In genomic region chr6:165577556-165577955, GRCh38 we compare ENCODE assay signal across 22 cellular contexts.
"Had no signal": no experiment of that assay in that cellular context is flagged by ENCODE, and none has a peak within 500 bp of the region (broad histone marks: within the 10 kb centered on the region; RNA-seq: fewer than 3 reads in every experiment).

No MANE protein-coding gene starts in this region.

- H3K4me1 ChIP-seq: foreskin keratinocyte, left lung, lower lobe of right lung had no signal

- ATAC-seq: foreskin keratinocyte, gastroesophageal sphincter, heart left ventricle, left cardiac atrium, left lung, left ventricle myocardium superior had no signal

- H3K4me3 ChIP-seq: coronary artery, dorsolateral prefrontal cortex, esophagus muscularis mucosa, gastroesophageal sphincter, heart left ventricle, hepatocyte, left lung, lower lobe of right lung had no signal

- H2AFZ ChIP-seq: hepatocyte had no signal

- DNase-seq: dermis blood vessel endothelial cell; dorsolateral prefrontal cortex; effector CD4-positive, alpha-beta T cell; effector memory CD4-positive, alpha-beta T cell; foreskin keratinocyte; hypothalamus; immature natural killer cell; islet precursor cell; left cardiac atrium; left ventricle myocardium superior; lower lobe of right lung; mesendoderm; midbrain had no signal

- H3K4me2 ChIP-seq: hepatocyte had no signal

- H3K27me3 ChIP-seq: dorsolateral prefrontal cortex, esophagus muscularis mucosa, foreskin keratinocyte, gastroesophageal sphincter, heart left ventricle, hepatocyte, left lung had no signal

- FAIRE-seq: colon, endothelial cell of umbilical vein, frontal cortex had no signal

- H3K9me3 ChIP-seq: esophagus muscularis mucosa, gastroesophageal sphincter, heart left ventricle, lower lobe of right lung had no signal

- H3K36me3 ChIP-seq: esophagus muscularis mucosa, gastroesophageal sphincter, heart left ventricle, left lung, lower lobe of right lung had no signal

- H3K27ac ChIP-seq: coronary artery, dorsolateral prefrontal cortex, esophagus muscularis mucosa, foreskin keratinocyte, gastroesophageal sphincter, heart left ventricle, hepatocyte, left lung, lower lobe of right lung had no signal
